ENCODE assay signal across 18 cellular contexts in genomic region chr1:228941673-228942072, GRCh38.
"Had no signal": no experiment of that assay in that cellular context is flagged by ENCODE, and none has a peak within 500 bp of the region (broad histone marks: within the 10 kb centered on the region; RNA-seq: fewer than 3 reads in every experiment).

No MANE protein-coding gene starts in this region.

- H3K4me3 Mint-ChIP-seq: activated CD4-positive, alpha-beta T cell treated with anti-CD3 and anti-CD28 coated beads, Interleukin-2, amount 10 ng/mL, durations not matched to agents 7 days and 5 days; activated naive CD4-positive, alpha-beta T cell treated with anti-CD3 and anti-CD28 coated beads, Interleukin-2, amount 50 U/mL, for 24 hours; central memory CD8-positive, alpha-beta T cell; mesothelial cell of epicardium; nephron; T-helper 2 cell treated with Interferon-gamma antibody and Interleukin-4, amounts not matched to agents 5 μg/mL and 100 μg/mL, for 36 hours had no signal

- H3K36me3 Mint-ChIP-seq: activated naive CD4-positive, alpha-beta T cell treated with anti-CD3 and anti-CD28 coated beads, Interleukin-2, amount 50 U/mL, for 24 hours; mesothelial cell of epicardium had no signal

- H3K27me3 Mint-ChIP-seq: activated CD4-positive, alpha-beta T cell treated with anti-CD3 and anti-CD28 coated beads, Interleukin-2, amount 10 ng/mL, durations not matched to agents 7 days and 5 days; activated naive CD4-positive, alpha-beta T cell treated with anti-CD3 and anti-CD28 coated beads, Interleukin-2, amount 50 U/mL, for 24 hours; central memory CD8-positive, alpha-beta T cell had no signal

- H3K27ac Mint-ChIP-seq: activated CD4-positive, alpha-beta T cell treated with anti-CD3 and anti-CD28 coated beads, Interleukin-2, amount 10 ng/mL, durations not matched to agents 7 days and 5 days; activated naive CD4-positive, alpha-beta T cell treated with anti-CD3 and anti-CD28 coated beads, Interleukin-2, amount 50 U/mL, for 24 hours; mesothelial cell of epicardium; nephron; T-helper 2 cell treated with Interferon-gamma antibody and Interleukin-4, amounts not matched to agents 5 μg/mL and 100 μg/mL, for 36 hours had no signal

- H3K4me1 Mint-ChIP-seq: central memory CD8-positive, alpha-beta T cell had no signal

- ATAC-seq: left lung had no signal

- H3K9me3 Mint-ChIP-seq: activated CD4-positive, alpha-beta T cell treated with anti-CD3 and anti-CD28 coated beads, Interleukin-2, amount 10 ng/mL, durations not matched to agents 7 days and 5 days; activated naive CD4-positive, alpha-beta T cell treated with anti-CD3 and anti-CD28 coated beads, Interleukin-2, amount 50 U/mL, for 24 hours; central memory CD8-positive, alpha-beta T cell; mesothelial cell of epicardium; nephron; T-helper 2 cell treated with Interferon-gamma antibody and Interleukin-4, amounts not matched to agents 5 μg/mL and 100 μg/mL, for 36 hours had no signal

- DNase-seq: activated CD4-positive, alpha-beta T cell treated with anti-CD3 and anti-CD28 coated beads, Interleukin-2, amount 10 ng/mL, durations not matched to agents 7 days and 5 days; activated CD8-positive, alpha-beta memory T cell treated with anti-CD3 and anti-CD28 coated beads, Interleukin-2, amount 50 U/mL, for 4 hours; activated gamma-delta T cell; activated T-cell treated with anti-CD3 and anti-CD28 coated beads, Interleukin-2, amount 50 U/mL, for 48 hours; colonic mucosa; erythroblast; foreskin melanocyte; left lung; nucleus accumbens; sigmoid colon; stimulated activated CD8-positive, alpha-beta memory T cell treated with anti-CD3 and anti-CD28 coated beads, Interleukin-4, amount 100 ng/mL, for 48 hours; stimulated activated naive CD4-positive, alpha-beta T cell treated with Interleukin-2 at 50 U/mL for 16 hours; thyroid gland had no signal
